8 cellular contexts compared by ENCODE assay signal in genomic region chr19:1490311-1491113, GRCh38. TPM values are rescaled to one million over a fixed set of nuclear protein-coding genes. Genes with fewer than 3 reads are reported as not detected.
A peak's percentile ranks its signal among the peaks of the same experiment; 100 is the strongest.
DNase-seq lines count a peak whose midpoint lies in the region; ATAC-seq and TF ChIP-seq lines count a peak whose summit lies in the region.

Gene PCSK4 (minus strand): TSS chr19:1490350. CDS start chr19:1490346, 4 bp downstream.

- H2BK5ac ChIP-seq in trophoblast cell (ENCODE audit: low read depth, low read length, poor library complexity): peak within 1 kb of the TSS; percentile 32

- H3K27me3 ChIP-seq in adrenal gland (no peaks in the 10 kb centered on the region), heart left ventricle (peaks cover 0 to 13% (median 0%) of the 10 kb centered on the region in 9 donors), trophoblast cell (ENCODE audit: insufficient read depth, low read length) (peaks cover 5% of the 10 kb centered on the region), transverse colon (peaks cover 18% of the 10 kb centered on the region)

- ATAC-seq in HG02798 (IDR thresholded peaks at IDR 0.05; ENCODE audit: poor library complexity, unreplicated experiment) (peak; percentile 87), heart left ventricle (peak; percentile 93 to 96 (median 95))

- H3K18ac ChIP-seq in trophoblast cell (ENCODE audit: low read length): peak within 1 kb of the TSS; percentile 55

- H4K12ac ChIP-seq in trophoblast cell (ENCODE audit: low read depth, low read length): peak within 1 kb of the TSS; percentile 83

- H3K79me2 ChIP-seq in trophoblast cell (ENCODE audit: control insufficient read depth, insufficient read depth, low read length, poor library complexity): peaks cover 4% of the 10 kb centered on the region

- peak within 1 kb of the TSS in 4 of 5 donors; percentile 38 to 86 (median 74) for H3K27ac ChIP-seq in adrenal gland
- peak within 1 kb of the TSS in 11 of 12 donors; percentile 55 to 87 (median 78) for H3K27ac ChIP-seq in heart left ventricle
- H3K27ac ChIP-seq in trophoblast cell (ENCODE audit: low read depth, low read length): no peak within 1 kb of the TSS
- peak within 1 kb of the TSS; percentile 74 to 89 (median 85) for H3K27ac ChIP-seq in transverse colon

- peak within 1 kb of the TSS; percentile 65 for H3K14ac ChIP-seq in trophoblast cell (ENCODE audit: low read length)

- no peak within 1 kb of the TSS for H3K23ac ChIP-seq in trophoblast cell (ENCODE audit: low read length)

- intact Hi-C loops in adrenal gland (cut with DNase I): no loop called here
- intact Hi-C loops in heart left ventricle (cut with DNase I): loop anchor here in 1 of 10 donors (1.0 to 2.0 kb wide), 2 partner anchors 11 to 162 kb away; partner anchors contain the start of genes C19orf25 and TCF3
- intact Hi-C loops in transverse colon (cut with DNase I; ENCODE audit: low total_unique reads): no loop called here

- H2BK12ac ChIP-seq in trophoblast cell (ENCODE audit: low read length): no peak within 1 kb of the TSS

- 0 to 1% (median 1%) methylated on average over 24 to 74 of the region's 74 CpGs for WGBS in adrenal gland, 4 donors
- 0 to 1% (median 1%) methylated on average over 43 to 74 of the region's 74 CpGs for WGBS in heart left ventricle, 4 donors
- no CpG with 5 or more reads among the region's 74 CpGs for WGBS in trophoblast cell (ENCODE audit: extremely low coverage, insufficient coverage, insufficient read length)
- 0% methylated on average over 73 of the region's 74 CpGs; no CpG with 5 or more reads in 1 of the 2 donors for WGBS in transverse colon (ENCODE audit: low coverage in 1 of 2), 2 donors

- peak within 1 kb of the TSS; percentile 72 for H4K91ac ChIP-seq in trophoblast cell (ENCODE audit: low read depth, low read length)

- peak within 1 kb of the TSS; percentile 27 for H2AK5ac ChIP-seq in trophoblast cell (ENCODE audit: low read length)

- H3K4me1 ChIP-seq in adrenal gland (replicated peaks in 1 of 2) (peaks cover 25 to 29% of the 10 kb centered on the region in 2 donors), heart left ventricle (peaks cover 3 to 29% (median 14%) of the 10 kb centered on the region in 12 donors), trophoblast cell (ENCODE audit: control insufficient read depth in 1 of 2, insufficient read depth in 2 of 2, low read length in 2 of 2) (peaks cover 12% of the 10 kb centered on the region in 2 experiments), transverse colon (peaks cover 10 to 17% (median 15%) of the 10 kb centered on the region in 4 donors)

- H3K9me3 ChIP-seq in adrenal gland (replicated peaks in 1 of 3) (no peaks in the 10 kb centered on the region), heart left ventricle (no peaks in the 10 kb centered on the region), trophoblast cell (ENCODE audit: insufficient read depth, low read depth, low read length) (peaks cover 7% of the 10 kb centered on the region), transverse colon (no peaks in the 10 kb centered on the region)

- peak within 1 kb of the TSS; percentile 92 for H2AFZ ChIP-seq in trophoblast cell (ENCODE audit: insufficient read depth, low read length, poor library complexity)

- no peak for TF ChIP-seq POLR2A in adrenal gland (IDR thresholded peaks at IDR 0.05)
- no peak for TF ChIP-seq POLR2A in heart left ventricle (IDR thresholded peaks at IDR 0.05)
- TF ChIP-seq POLR2A in transverse colon (IDR thresholded peaks at IDR 0.05): no peak

- TF ChIP-seq CTCF in GM10266 (IDR thresholded peaks at IDR 0.05; ENCODE audit: control insufficient read depth, insufficient read depth, low read depth, missing control alignments) (no peak), adrenal gland (IDR thresholded peaks at IDR 0.05) (no peak), heart left ventricle (IDR thresholded peaks at IDR 0.05) (no peak), transverse colon (IDR thresholded peaks at IDR 0.05) (no peak)

- in situ Hi-C loops in transverse colon (cut with MboI; ENCODE audit: low pct_ligation_motif_present in 1 of 4, low pct_unique_long_range_greater_than_20kb in 1 of 4, low sequenced_read_pairs in 3 of 4): no loop called here

- H3K4ac ChIP-seq in trophoblast cell (ENCODE audit: low read depth, low read length): peak within 1 kb of the TSS; percentile 21

- peak within 1 kb of the TSS; percentile 94 for H4K8ac ChIP-seq in trophoblast cell (ENCODE audit: low read depth, low read length)

- TF ChIP-seq EP300 in transverse colon (IDR thresholded peaks at IDR 0.05; ENCODE audit: low read depth): no peak

- H2BK120ac ChIP-seq in trophoblast cell (ENCODE audit: insufficient read depth, low read length, poor library complexity): peak within 1 kb of the TSS; percentile 61

- H3K36me3 ChIP-seq in adrenal gland (replicated peaks in 1 of 2) (no peaks in the 10 kb centered on the region), heart left ventricle (no peaks in the 10 kb centered on the region), trophoblast cell (ENCODE audit: control insufficient read depth in 1 of 2, insufficient read depth in 2 of 2, low read length in 2 of 2) (no peaks in the 10 kb centered on the region), transverse colon (no peaks in the 10 kb centered on the region)

- H3K4me3 ChIP-seq in adrenal gland (peak within 1 kb of the TSS in 2 of 4 donors; percentile 44 to 66), heart left ventricle (peak within 1 kb of the TSS; percentile 35 to 77 (median 60)), trophoblast cell (ENCODE audit: low read depth, low read length) (peak within 1 kb of the TSS; percentile 70), transverse colon (peak within 1 kb of the TSS; percentile 29 to 59 (median 48))

- peaks cover 10% of the 10 kb centered on the region for H3K79me1 ChIP-seq in trophoblast cell (ENCODE audit: low read length)

- peak within 1 kb of the TSS; percentile 68 for H3K9ac ChIP-seq in trophoblast cell (ENCODE audit: low read length)

- peak; percentile 99 for DNase-seq in GM10266 (ENCODE audit: extremely low spot score)
- DNase-seq in NCI-H1436 (lab: John Stamatoyannopoulos, UW): peak; percentile 98
- DNase-seq in T follicular helper cell (ENCODE audit: low read depth): peak; percentile 98
- peak; percentile 98 to 100 (median 99) for DNase-seq in adrenal gland
- DNase-seq in heart left ventricle: peak; percentile 99
- peak; percentile 95 to 98 for DNase-seq in trophoblast cell
- peak; percentile 100 for DNase-seq in transverse colon

- peak within 1 kb of the TSS; percentile 97 for H3K4me2 ChIP-seq in trophoblast cell (ENCODE audit: low read length)

RNA-seq across cellular contexts. Expression of gene PCSK4, which starts in this region (rescaled TPM):
- total RNA-seq in adrenal gland: 10 to 100 TPM in 2 of 8 donors, 1 to 10 TPM in 6; 1.2 to 13.1 (median 4.8) TPM
- polyA plus RNA-seq in adrenal gland: 10 to 100 TPM in 2 of 3 donors, 1 to 10 TPM in 1; 1.3 to 29.7 (median 13.7) TPM
- 1 to 10 TPM in 6 of 9 donors, under 1 TPM in 3; 0.31 to 1.9 (median 1.7) TPM for total RNA-seq in heart left ventricle
- polyA plus RNA-seq in heart left ventricle: under 1 TPM; 0.83 to 0.91 TPM
- polyA plus RNA-seq in trophoblast cell (2013): 3.6 and 3.7 TPM in 2 replicates
- 10 to 100 TPM in 1 of 4 donors, 1 to 10 TPM in 3; 2.6 to 11.9 (median 7.5) TPM for total RNA-seq in transverse colon
